ENCODE assay signal across 26 cellular contexts in genomic region chr5:90395005-90395404, GRCh38.
"Had no signal": no experiment of that assay in that cellular context is flagged by ENCODE, and none has a peak within 500 bp of the region (broad histone marks: within the 10 kb centered on the region; RNA-seq: fewer than 3 reads in every experiment).

No MANE protein-coding gene starts in this region.

- ATAC-seq: lower lobe of right lung; natural killer cell; sciatic nerve; stimulated activated naive B cell treated with anti-CD40 and anti-IgM and Interleukin-4, amounts not matched to agents 10 μg/mL and 1 μg/mL and 100 μg/mL, for 72 hours; stimulated activated naive CD8-positive, alpha-beta T cell treated with anti-CD3 and anti-CD28 coated beads, Interleukin-15, Interleukin-2, amounts not matched to agents 100 U/mL and 50 U/mL, for 24 hours had no signal

- H3K4me3 ChIP-seq: hepatocyte, lower lobe of right lung, neural progenitor cell, right atrium auricular region, skin epidermis, stomach, testis, thyroid gland, transverse colon, upper lobe of left lung, vagina had no signal

- DNase-seq: islet precursor cell; lower lobe of right lung; mammary epithelial cell; mesenchymal stem cell; naive B cell; natural killer cell; nephron progenitor cell; occipital lobe; stimulated activated CD4-positive, alpha-beta T cell treated with anti-CD3 and anti-CD28 coated beads, Interleukin-12 subunit alpha, Interleukin-12 subunit beta, amount 100 ng/mL, for 4 hours; stimulated activated CD4-positive, alpha-beta T cell treated with anti-CD3 and anti-CD28 coated beads, Interleukin-15, amount 100 ng/mL, for 24 hours; stimulated activated CD4-positive, alpha-beta T cell treated with anti-CD3 and anti-CD28 coated beads, Interleukin-2, amount 100 ng/mL, for 24 hours; stimulated activated CD4-positive, alpha-beta T cell treated with anti-CD3 and anti-CD28 coated beads, Interleukin-4, amount 100 ng/mL, for 1 hour; stimulated activated naive B cell treated with anti-CD40 and anti-IgM and Interleukin-4, amounts not matched to agents 10 μg/mL and 1 μg/mL and 100 μg/mL, for 72 hours; stimulated activated naive CD8-positive, alpha-beta T cell treated with anti-CD3 and anti-CD28 coated beads, Interleukin-15, Interleukin-2, amounts not matched to agents 100 U/mL and 50 U/mL, for 24 hours; stomach; testis; thyroid gland; transverse colon; upper lobe of left lung had no signal

- H3K9me3 ChIP-seq: lower lobe of right lung, neutrophil, right atrium auricular region, stomach, testis, thyroid gland, transverse colon, upper lobe of left lung, vagina had no signal

- H3K9ac ChIP-seq: neural progenitor cell had no signal

- H3K4me2 ChIP-seq: hepatocyte, neural progenitor cell had no signal

- H3K79me2 ChIP-seq: hepatocyte had no signal

- H2AFZ ChIP-seq: hepatocyte, neural progenitor cell had no signal

- H3K27me3 ChIP-seq: hepatocyte, neural progenitor cell, neutrophil, right atrium auricular region, stomach, testis, thyroid gland, transverse colon, upper lobe of left lung, vagina had no signal

- H3K4me1 ChIP-seq: lower lobe of right lung, neural progenitor cell, stomach, testis, thyroid gland, transverse colon, upper lobe of left lung, vagina had no signal

- H3K27ac ChIP-seq: hepatocyte, lower lobe of right lung, neural progenitor cell, neutrophil, right atrium auricular region, skin epidermis, stomach, testis, thyroid gland, transverse colon, upper lobe of left lung, vagina had no signal
